ENCODE assay signal across 8 cellular contexts in genomic region chr14:102316048-102316745, GRCh38. TPM values are rescaled to one million over a fixed set of nuclear protein-coding genes. Genes with fewer than 3 reads are reported as not detected.
DNase-seq lines count a peak whose midpoint lies in the region; ATAC-seq, FAIRE-seq and TF ChIP-seq lines count a peak whose summit lies in the region.

No MANE protein-coding gene starts in this region.

- peak overlapping the region; percentile 87 for H3K9ac ChIP-seq in mesenchymal stem cell (ENCODE audit: low read length)

- peak overlapping the region; percentile 93 for H2AFZ ChIP-seq in OCI-LY7 (ENCODE audit: low read length)
- H2AFZ ChIP-seq in mesenchymal stem cell (ENCODE audit: low read depth, low read length), result peak overlapping the region; percentile 87

- no peaks in the 10 kb centered on the region for H4K20me1 ChIP-seq in OCI-LY7 (ENCODE audit: insufficient read depth, low read length)

- no peak overlapping the region for H4K91ac ChIP-seq in mesenchymal stem cell (ENCODE audit: low read length)

- intact Hi-C loops in OCI-LY7 (cut with micrococcal nuclease; ENCODE audit: unreplicated experiment) (loop anchor here (1.0 to 5.0 kb wide), 3 partner anchors 11 to 354 kb away; partner anchors contain the start of genes DYNC1H1 and MOK), upper lobe of right lung (cut with DNase I) (no loop called here)

- H3K27me3 ChIP-seq in mesenchymal stem cell (ENCODE audit: control insufficient read depth in 1 of 2, insufficient read depth in 1 of 2, low read length in 2 of 2) (no peaks in the 10 kb centered on the region), upper lobe of right lung (no peaks in the 10 kb centered on the region)

- no peak overlapping the region for H3K14ac ChIP-seq in mesenchymal stem cell (ENCODE audit: low read length in 2 of 2)

- H3K36me3 ChIP-seq in OCI-LY7 (ENCODE audit: insufficient read depth, low read length) (no peaks in the 10 kb centered on the region), mesenchymal stem cell (ENCODE audit: control insufficient read depth in 1 of 2, insufficient read depth in 2 of 2, low read depth in 1 of 2, low read length in 2 of 2) (no peaks in the 10 kb centered on the region), upper lobe of right lung (no peaks in the 10 kb centered on the region)

- TF ChIP-seq RAD21 in A549 (conservative IDR thresholded peaks at IDR 0.05 in 1 of 2, IDR thresholded peaks at IDR 0.05 in 1 of 2), result no peak

- no peak for TF ChIP-seq EP300 in A549 (IDR thresholded peaks at IDR 0.05)

- BruUV-seq in OCI-LY7 (replicated peaks; lab: Mats Ljungman, UMichigan), result no TSS peak

- no peak overlapping the region for H2AK5ac ChIP-seq in mesenchymal stem cell (ENCODE audit: low read length, severe bottlenecking)

- H2BK5ac ChIP-seq in mesenchymal stem cell (ENCODE audit: low read depth, low read length, poor library complexity, severe bottlenecking), result peak overlapping the region; percentile 78

- ATAC-seq in A549 (no peak), upper lobe of right lung (no peak)

- H3K23ac ChIP-seq in mesenchymal stem cell (ENCODE audit: low read length in 2 of 2), result no peak overlapping the region

- H3K18ac ChIP-seq in mesenchymal stem cell (ENCODE audit: low read depth in 1 of 2, low read length in 2 of 2), result no peak overlapping the region

- peak overlapping the region; percentile 81 for H3K4me2 ChIP-seq in A549
- H3K4me2 ChIP-seq in OCI-LY7 (ENCODE audit: low read length), result peak overlapping the region; percentile 81
- H3K4me2 ChIP-seq in mesenchymal stem cell (ENCODE audit: low read length, poor library complexity, severe bottlenecking), result peak overlapping the region; percentile 53

- WGBS in A549 (ENCODE audit: missing lambda C conversion rate), result 17% methylated on average over 14 of the region's 14 CpGs
- WGBS in mesenchymal stem cell, result 29% methylated on average over 12 of the region's 14 CpGs

- no peaks in the 10 kb centered on the region for H3K9me2 ChIP-seq in OCI-LY7 (ENCODE audit: insufficient read depth, low read length)

- H3K9me3 ChIP-seq in A549 (no peaks in the 10 kb centered on the region), OCI-LY7 (ENCODE audit: low read length) (no peaks in the 10 kb centered on the region), mesenchymal stem cell (ENCODE audit: control insufficient read depth, low read length) (no peaks in the 10 kb centered on the region), upper lobe of right lung (no peaks in the 10 kb centered on the region)

- DNase-seq in A549 (ENCODE audit: low read depth in 1 of 2, low spot score in 1 of 2) (peak in 1 of 2 experiments; percentile 74), GM12865 (ENCODE audit: low read depth) (peak; percentile 64), OCI-LY7 (ENCODE audit: low spot score) (peak; percentile 34), caudate nucleus (lab: John Stamatoyannopoulos, UW) (no peak), mesenchymal stem cell (peak; percentile 87), upper lobe of right lung (no peak), glomerular visceral epithelial cell (ENCODE audit: extremely low spot score) (no peak), amniotic stem cell (lab: John Stamatoyannopoulos, UW) (no peak)

- no peak for TF ChIP-seq CTCF in A549 (IDR thresholded peaks at IDR 0.05)
- TF ChIP-seq CTCF in GM12865 (IDR thresholded peaks at IDR 0.05; ENCODE audit: insufficient read depth, low read depth, low read length, missing control alignments), result no peak
- TF ChIP-seq CTCF in OCI-LY7 (conservative IDR thresholded peaks at IDR 0.05; ENCODE audit: low read length), result no peak
- TF ChIP-seq CTCF in upper lobe of right lung (IDR thresholded peaks at IDR 0.05), result no peak

- no peak for TF ChIP-seq POLR2A in A549 (IDR thresholded peaks at IDR 0.05; ENCODE audit: low read length)

- H3K4me1 ChIP-seq in A549 (peaks cover 36% of the 10 kb centered on the region), OCI-LY7 (ENCODE audit: insufficient read depth, low read length, poor library complexity, severe bottlenecking) (peaks cover 52% of the 10 kb centered on the region), mesenchymal stem cell (ENCODE audit: control insufficient read depth, insufficient read depth, low read depth, low read length) (peaks cover 18% of the 10 kb centered on the region), upper lobe of right lung (peaks cover 21% of the 10 kb centered on the region)

- no peak for FAIRE-seq in A549 (lab: Jason Lieb, UNC)

- H3K27ac ChIP-seq in A549 (peak overlapping the region; percentile 73 to 99), OCI-LY7 (ENCODE audit: low read depth, low read length, poor library complexity, severe bottlenecking) (peak overlapping the region; percentile 42), caudate nucleus (ENCODE audit: low read depth, low read length) (peak overlapping the region; percentile 90), mesenchymal stem cell (ENCODE audit: low read length, poor library complexity, severe bottlenecking) (peak overlapping the region; percentile 90), upper lobe of right lung (peak overlapping the region; percentile 56)

- H2BK15ac ChIP-seq in mesenchymal stem cell (ENCODE audit: low read depth, poor library complexity, severe bottlenecking), result no peak overlapping the region

- no peak overlapping the region for H3K4ac ChIP-seq in mesenchymal stem cell (ENCODE audit: low read depth in 1 of 2, low read length in 2 of 2)

- peak overlapping the region; percentile 37 for H3K4me3 ChIP-seq in A549
- H3K4me3 ChIP-seq in GM12865 (ENCODE audit: low read depth, low read length), result peak overlapping the region; percentile 73
- H3K4me3 ChIP-seq in OCI-LY7 (ENCODE audit: low read depth, low read length, poor library complexity, severe bottlenecking), result peak overlapping the region; percentile 66
- peak overlapping the region in 1 of 2 experiments; percentile 79 for H3K4me3 ChIP-seq in mesenchymal stem cell (ENCODE audit: insufficient read depth in 1 of 2, low read depth in 1 of 2, low read length in 2 of 2)
- peak overlapping the region; percentile 56 for H3K4me3 ChIP-seq in upper lobe of right lung

- CTCF ChIA-PET in A549 (lab: Yijun Ruan, JAX), result interaction anchor here (0.5 to 8.8 kb wide), 47 partner anchors 9 to 1929 kb away, joined by 3 to 100 read pairs (median 5); partner anchors contain the start of genes DYNC1H1 and MOK
- CTCF ChIA-PET in OCI-LY7 (lab: Charles Lee; ENCODE audit: unreplicated experiment), result interaction anchor here (0.5 to 0.7 kb wide), 3 partner anchors 313 to 388 kb away, joined by 3 to 6 read pairs (median 4); no protein-coding TSS in a partner anchor

- POLR2A ChIA-PET in A549 (lab: Yijun Ruan, JAX), result interaction anchor here (0.6 to 1.1 kb wide), 8 partner anchors 8 to 1693 kb away, joined by 3 to 8 read pairs (median 3); partner anchors contain the start of gene MOK
- POLR2A ChIA-PET in OCI-LY7 (lab: Charles Lee), result interaction anchor here (0.6 to 1.0 kb wide), 8 partner anchors 9 to 398 kb away, joined by 3 to 6 read pairs (median 4); no protein-coding TSS in a partner anchor

- H3K79me1 ChIP-seq in mesenchymal stem cell (replicated peaks; ENCODE audit: low read length, poor library complexity, severe bottlenecking), result peaks cover 10% of the 10 kb centered on the region

- H4K8ac ChIP-seq in mesenchymal stem cell (ENCODE audit: low read length), result no peak overlapping the region

- no peak overlapping the region for H2BK120ac ChIP-seq in mesenchymal stem cell (ENCODE audit: low read depth, low read length)

- H2BK12ac ChIP-seq in mesenchymal stem cell (ENCODE audit: low read length in 2 of 2), result no peak overlapping the region

- peaks cover 10% of the 10 kb centered on the region; the same call in 1 of the 2 replicates for H3K79me2 ChIP-seq in OCI-LY7 (ENCODE audit: insufficient read depth, low read depth, low read length)

RNA-seq across cellular contexts. Expression of gene ZNF839, which starts 3.3 kb away (rescaled TPM):
- polyA plus RNA-seq in A549 (2011; rRNA removed) (8.5 and 10.8 TPM in 2 replicates), A549 (2017; fragmentation: RNase III; extraction: RNeasy Plus Mini Kit Qiagen cat#74134 plus additional on column Dnase treatment) (6.0 to 7.9 TPM (median 7.2 TPM) in 3 replicates)
- 8.6 and 8.8 TPM in 2 replicates for polyA plus RNA-seq in A549 (2012; cell fraction: cytosol; rRNA removed)
- polyA plus RNA-seq in A549 (2012; cell fraction: nucleus; rRNA removed), result 30.0 and 37.7 TPM in 2 replicates
- 6.5 and 7.9 TPM in 2 replicates for polyA minus RNA-seq in A549 (2011; rRNA and poly(A)+ RNA removed)
- 20.2 and 22.7 TPM in 2 replicates for total RNA-seq in OCI-LY7 (2014; rRNA removed; shearing (Covaris generic))
- total RNA-seq in OCI-LY7 (2022) (23.3 and 24.3 TPM in 2 replicates), upper lobe of right lung (10.1 TPM)
- 3.4 TPM for polyA plus RNA-seq in mesenchymal stem cell (2013, experiment 1 of 2)
- 3.8 TPM for polyA plus RNA-seq in mesenchymal stem cell (2013, experiment 2 of 2)

RNA-seq across cellular contexts. Expression of gene MOK, which starts 11.2 kb away (rescaled TPM):
- polyA plus RNA-seq in A549 (2011; rRNA removed) (10.4 and 12.6 TPM in 2 replicates), A549 (2017; fragmentation: RNase III; extraction: RNeasy Plus Mini Kit Qiagen cat#74134 plus additional on column Dnase treatment) (18.5 to 25.1 TPM (median 19.3 TPM) in 3 replicates)
- 21.3 and 23.1 TPM in 2 replicates for polyA plus RNA-seq in A549 (2012; cell fraction: cytosol; rRNA removed)
- polyA plus RNA-seq in A549 (2012; cell fraction: nucleus; rRNA removed), result 93.2 and 98.3 TPM in 2 replicates
- polyA minus RNA-seq in A549 (2011; rRNA and poly(A)+ RNA removed), result 8.8 and 11.1 TPM in 2 replicates
- total RNA-seq in OCI-LY7 (2014; rRNA removed; shearing (Covaris generic)), result 3.7 and 4.0 TPM in 2 replicates
- total RNA-seq in OCI-LY7 (2022) (2.2 and 4.3 TPM in 2 replicates), upper lobe of right lung (6.3 TPM)
- 6.9 TPM for polyA plus RNA-seq in mesenchymal stem cell (2013, experiment 1 of 2)
- 7.7 TPM for polyA plus RNA-seq in mesenchymal stem cell (2013, experiment 2 of 2)

RNA-seq across cellular contexts. Expression of gene CINP, which starts 46.5 kb away (rescaled TPM):
- polyA plus RNA-seq in A549 (2011; rRNA removed) (60.8 and 74.6 TPM in 2 replicates), A549 (2017; fragmentation: RNase III; extraction: RNeasy Plus Mini Kit Qiagen cat#74134 plus additional on column Dnase treatment) (59.9 to 67.4 TPM (median 61.8 TPM) in 3 replicates)
- polyA plus RNA-seq in A549 (2012; cell fraction: cytosol; rRNA removed), result 55.0 and 56.3 TPM in 2 replicates
- polyA plus RNA-seq in A549 (2012; cell fraction: nucleus; rRNA removed), result 32.1 and 35.2 TPM in 2 replicates
- polyA minus RNA-seq in A549 (2011; rRNA and poly(A)+ RNA removed), result 33.8 and 39.1 TPM in 2 replicates
- total RNA-seq in OCI-LY7 (2014; rRNA removed; shearing (Covaris generic)), result 28.2 and 37.7 TPM in 2 replicates
- total RNA-seq in OCI-LY7 (2022) (29.8 and 34.9 TPM in 2 replicates), upper lobe of right lung (34.4 TPM)
- 34.5 TPM for polyA plus RNA-seq in mesenchymal stem cell (2013, experiment 1 of 2)
- 32.4 TPM for polyA plus RNA-seq in mesenchymal stem cell (2013, experiment 2 of 2)

RNA-seq across cellular contexts. Expression of gene TECPR2, which starts 46.5 kb away (rescaled TPM):
- polyA plus RNA-seq in A549 (2011; rRNA removed) (7.6 and 10.5 TPM in 2 replicates), A549 (2017; fragmentation: RNase III; extraction: RNeasy Plus Mini Kit Qiagen cat#74134 plus additional on column Dnase treatment) (5.6 to 5.9 TPM (median 5.7 TPM) in 3 replicates)
- polyA plus RNA-seq in A549 (2012; cell fraction: cytosol; rRNA removed), result 3.5 and 4.5 TPM in 2 replicates
- polyA plus RNA-seq in A549 (2012; cell fraction: nucleus; rRNA removed), result 7.5 and 10.0 TPM in 2 replicates
- 19.3 and 20.8 TPM in 2 replicates for polyA minus RNA-seq in A549 (2011; rRNA and poly(A)+ RNA removed)
- 5.3 and 6.8 TPM in 2 replicates for total RNA-seq in OCI-LY7 (2014; rRNA removed; shearing (Covaris generic))
- total RNA-seq in OCI-LY7 (2022) (9.5 and 12.7 TPM in 2 replicates), upper lobe of right lung (21.4 TPM)
- polyA plus RNA-seq in mesenchymal stem cell (2013, experiment 1 of 2), result 11.6 TPM
- 10.0 TPM for polyA plus RNA-seq in mesenchymal stem cell (2013, experiment 2 of 2)

Comparison
In these comparisons a context has a peak if more than half of its experiments do, and no peak if none do; other contexts are left out.
1. DNase-seq: peak in GM12865 (single experiment), OCI-LY7 (single experiment) and mesenchymal stem cell (single experiment); none in caudate nucleus (0 of 61), upper lobe of right lung (single experiment), glomerular visceral epithelial cell (single experiment) and amniotic stem cell (single experiment).
2. Peak in every context shown above with its lines, with median percentiles within 50 percentile points of each other: H3K27ac ChIP-seq and H3K4me2 ChIP-seq.